1 cellular context compared by ENCODE assay signal in genomic region chr5:136051486-136052220, GRCh38.
TF ChIP-seq lines count a peak whose summit lies in the region.

No MANE protein-coding gene starts in this region.

TF ChIP-seq in liver, 16 proteins besides CTCF, POLR2A, EP300 and RAD21 (continued from another document):
- TF ChIP-seq REST (IDR thresholded peaks at IDR 0.05): no peak
- no peak for TF ChIP-seq ZBTB33 (IDR thresholded peaks at IDR 0.05)
- no peak for TF ChIP-seq YY1 (IDR thresholded peaks at IDR 0.05)
- TF ChIP-seq FOXA1 (IDR thresholded peaks at IDR 0.05): no peak
- TF ChIP-seq HNF4G (IDR thresholded peaks at IDR 0.05): no peak
- TF ChIP-seq TAF1 (conservative IDR thresholded peaks at IDR 0.05): no peak
- no peak for TF ChIP-seq JUND (IDR thresholded peaks at IDR 0.05)
- TF ChIP-seq MAX (IDR thresholded peaks at IDR 0.05): no peak
- no peak for TF ChIP-seq SP1 (IDR thresholded peaks at IDR 0.05)
- TF ChIP-seq HNF4A (conservative IDR thresholded peaks at IDR 0.05): no peak
- TF ChIP-seq GABPA (IDR thresholded peaks at IDR 0.05 in 1 of 2, conservative IDR thresholded peaks at IDR 0.05 in 1 of 2): no peak
- TF ChIP-seq RXRA (IDR thresholded peaks at IDR 0.05): no peak
- TF ChIP-seq NR2F2 (IDR thresholded peaks at IDR 0.05): no peak
- no peak for TF ChIP-seq EGR1 (IDR thresholded peaks at IDR 0.05; ENCODE audit: low read depth in 2 of 2)
